ENCODE assay signal across 26 cellular contexts in the genomic region with DNA sequence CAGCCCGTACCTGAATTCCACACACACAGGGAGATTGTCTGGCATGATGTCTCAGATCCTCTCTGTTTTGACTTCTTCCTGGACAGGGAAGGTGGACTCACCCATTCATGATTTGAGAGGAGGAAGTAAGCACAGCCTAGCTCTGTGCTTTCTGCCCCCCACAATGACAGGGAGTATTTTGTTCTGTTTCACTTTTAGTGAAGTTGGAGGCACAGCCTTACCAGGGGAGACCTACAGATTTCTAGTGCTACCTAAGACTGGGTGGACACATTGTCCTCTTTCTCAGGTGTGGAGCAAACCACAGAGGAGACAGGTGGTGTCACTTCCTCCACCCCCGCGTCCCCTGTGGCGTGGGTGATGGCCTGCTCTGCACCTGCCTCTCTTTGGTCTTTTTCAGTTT.
DNase-seq lines count a peak whose midpoint lies in the region; TF ChIP-seq lines count a peak whose summit lies in the region.
"Had no signal": no experiment of that assay in that cellular context is flagged by ENCODE, and none has a peak within 500 bp of the region (broad histone marks: within the 10 kb centered on the region; RNA-seq: fewer than 3 reads in every experiment).

No MANE protein-coding gene starts in this region.

- H4K20me1 ChIP-seq in OCI-LY3 (ENCODE audit: insufficient read depth, low read length) (no peaks in the 10 kb centered on the region), GM23248 (ENCODE audit: insufficient read depth) (no peaks in the 10 kb centered on the region)

- no peak overlapping the region for H2BK5ac ChIP-seq in neuronal stem cell (ENCODE audit: low read length)

- H3K27me3 ChIP-seq in OCI-LY3 (ENCODE audit: low read depth, low read length) (no peaks in the 10 kb centered on the region), neuronal stem cell (ENCODE audit: control insufficient read depth in 3 of 3, insufficient read depth in 3 of 3, low read depth in 1 of 3, low read length in 3 of 3) (no peaks in the 10 kb centered on the region), GM23248 (replicated peaks; ENCODE audit: insufficient read depth) (no peaks in the 10 kb centered on the region)
- H3K27me3 ChIP-seq: MG63 had no signal

- H3K23ac ChIP-seq in neuronal stem cell (ENCODE audit: low read depth, low read length, poor library complexity), result no peak overlapping the region

- H3K14ac ChIP-seq in neuronal stem cell (ENCODE audit: low read length), result no peak overlapping the region

- no peak overlapping the region for H3K27ac ChIP-seq in OCI-LY3 (ENCODE audit: low read length)
- no peak overlapping the region for H3K27ac ChIP-seq in neuronal stem cell (replicated peaks; ENCODE audit: low read length)
- no peak overlapping the region for H3K27ac ChIP-seq in GM23248
- H3K27ac ChIP-seq: 22Rv1, C4-2B, RWPE1 had no signal

- H3K9me2 ChIP-seq in GM23248 (ENCODE audit: insufficient read depth), result no peaks in the 10 kb centered on the region

- H3K18ac ChIP-seq in neuronal stem cell (ENCODE audit: low read length), result peak overlapping the region; percentile 24

- H3K9ac ChIP-seq in OCI-LY3 (ENCODE audit: low read length), result no peak overlapping the region
- no peak overlapping the region for H3K9ac ChIP-seq in neuronal stem cell (ENCODE audit: low read depth, low read length, poor library complexity)
- no peak overlapping the region for H3K9ac ChIP-seq in GM23248

- peak overlapping the region; percentile 16 for H3K4me2 ChIP-seq in OCI-LY3 (ENCODE audit: low read length)
- H3K4me2 ChIP-seq in neuronal stem cell (ENCODE audit: insufficient read depth, low read length, poor library complexity, severe bottlenecking), result no peak overlapping the region
- no peak overlapping the region for H3K4me2 ChIP-seq in GM23248 (ENCODE audit: unreplicated experiment)

- H3K36me3 ChIP-seq in OCI-LY3 (replicated peaks; ENCODE audit: low read depth, low read length) (no peaks in the 10 kb centered on the region), neuronal stem cell (replicated peaks in 1 of 2; ENCODE audit: control insufficient read depth in 2 of 2, insufficient read depth in 2 of 2, low read length in 2 of 2) (peaks cover 0 to 2% of the 10 kb centered on the region in 2 donors), GM23248 (ENCODE audit: low read depth) (no peaks in the 10 kb centered on the region)
- H3K36me3 ChIP-seq: MG63 had no signal

- H2AFZ ChIP-seq in OCI-LY3 (ENCODE audit: low read depth, low read length), result no peak overlapping the region
- H2AFZ ChIP-seq in neuronal stem cell (ENCODE audit: low read length), result no peak overlapping the region
- H2AFZ ChIP-seq in GM23248, result no peak overlapping the region

- in situ Hi-C loops in GM23248 (cut with MboI), result no loop called here

- no peak overlapping the region for H2BK12ac ChIP-seq in neuronal stem cell (ENCODE audit: low read length)

- H3K4me3 ChIP-seq in OCI-LY3 (ENCODE audit: low read length) (0 out of 2 replicates have a peak overlapping the region, but pooled peaks have one; percentile 4), neuronal stem cell (ENCODE audit: low read length in 2 of 2) (no peak overlapping the region), GM23248 (no peak overlapping the region)
- H3K4me3 ChIP-seq: MG63 had no signal

- no peak for TF ChIP-seq CTCF in OCI-LY3 (IDR thresholded peaks at IDR 0.05; ENCODE audit: low read depth, low read length)

- no peak overlapping the region for H2BK15ac ChIP-seq in neuronal stem cell (ENCODE audit: low read length)

- no peak overlapping the region for H3K4ac ChIP-seq in neuronal stem cell (ENCODE audit: low read length)

- no peaks in the 10 kb centered on the region for H3F3A ChIP-seq in GM23248 (ENCODE audit: insufficient read depth)

- DNase-seq in NCI-H748 (lab: John Stamatoyannopoulos, UW; ENCODE audit: unreplicated experiment), result peak; percentile 33
- no peak for DNase-seq in NCI-H748 treated with DMSO at 0.1 percent for 48 hours (lab: John Stamatoyannopoulos, UW)
- DNase-seq in NCI-H526 (lab: John Stamatoyannopoulos, UW), result peak; percentile 40 to 52
- no peak for DNase-seq in neuronal stem cell (ENCODE audit: low spot score)
- DNase-seq in NCI-H1105 treated with DMSO at 0.1 percent for 48 hours (lab: John Stamatoyannopoulos, UW), result no peak
- DNase-seq in GM23248, result no peak
- DNase-seq: Calu3; CD8-positive, alpha-beta T cell; DMS79 treated with DMSO at 0.1 percent for 48 hours; GOT3; HCEC 1CT; IMR-90; KG1; MG63; NCI-H1417; NCI-H1694; NCI-H2081; NCI-H2171; NCI-H345; NCI-H510A treated with DMSO at 0.1 percent for 48 hours; SHP77; SW 1271 had no signal

- H3K9me3 ChIP-seq in OCI-LY3 (ENCODE audit: insufficient read depth, low read length) (no peaks in the 10 kb centered on the region), neuronal stem cell (replicated peaks in 1 of 2; ENCODE audit: control insufficient read depth in 2 of 2, insufficient read depth in 1 of 2, low read depth in 1 of 2, low read length in 2 of 2) (peaks cover 0 to 2% of the 10 kb centered on the region in 2 donors), GM23248 (ENCODE audit: low read depth) (no peaks in the 10 kb centered on the region)
- H3K9me3 ChIP-seq: MG63 had no signal

- H3K79me1 ChIP-seq in neuronal stem cell (ENCODE audit: low read depth, low read length), result no peaks in the 10 kb centered on the region

- H2BK120ac ChIP-seq in neuronal stem cell (ENCODE audit: low read depth, low read length), result no peak overlapping the region

- no CpG with 5 or more reads among the region's 4 CpGs for WGBS in neuronal stem cell (ENCODE audit: extremely low coverage in 2 of 2, insufficient read length in 2 of 2, insufficient replicate concordance in 1 of 2), 2 donors
- WGBS in GM23248 (ENCODE audit: low coverage in 1 of 2, low lambda C conversion rate in 2 of 2, missing lambda C conversion rate in 2 of 2), 2 experiments, result 14 to 22% methylated on average over 4 of the region's 4 CpGs

- no peak overlapping the region for H4K91ac ChIP-seq in neuronal stem cell (ENCODE audit: low read depth, low read length, poor library complexity)

- no peak overlapping the region for H4K8ac ChIP-seq in neuronal stem cell (ENCODE audit: low read depth, low read length)

- no peak overlapping the region for H2AK5ac ChIP-seq in neuronal stem cell (ENCODE audit: low read depth, low read length)

- H3K79me2 ChIP-seq in OCI-LY3 (ENCODE audit: low read length) (no peaks in the 10 kb centered on the region), GM23248 (ENCODE audit: insufficient read depth) (no peaks in the 10 kb centered on the region)

- peaks cover 6% of the 10 kb centered on the region for H3K4me1 ChIP-seq in OCI-LY3 (ENCODE audit: low read length)
- peaks cover 0 to 2% of the 10 kb centered on the region in 2 donors for H3K4me1 ChIP-seq in neuronal stem cell (ENCODE audit: control insufficient read depth in 2 of 2, insufficient read depth in 1 of 2, low read depth in 1 of 2, low read length in 2 of 2)
- H3K4me1 ChIP-seq in GM23248 (ENCODE audit: insufficient read depth), result no peaks in the 10 kb centered on the region

Comparison
In these comparisons a context has a peak if more than half of its experiments do, and no peak if none do; other contexts are left out.
1. DNase-seq: peak in NCI-H748 (single experiment) and NCI-H526 (2 of 2); none in NCI-H748 treated with DMSO at 0.1 percent for 48 hours (single experiment), neuronal stem cell (single experiment), NCI-H1105 treated with DMSO at 0.1 percent for 48 hours (single experiment) and GM23248 (single experiment).